In the genomic region with DNA sequence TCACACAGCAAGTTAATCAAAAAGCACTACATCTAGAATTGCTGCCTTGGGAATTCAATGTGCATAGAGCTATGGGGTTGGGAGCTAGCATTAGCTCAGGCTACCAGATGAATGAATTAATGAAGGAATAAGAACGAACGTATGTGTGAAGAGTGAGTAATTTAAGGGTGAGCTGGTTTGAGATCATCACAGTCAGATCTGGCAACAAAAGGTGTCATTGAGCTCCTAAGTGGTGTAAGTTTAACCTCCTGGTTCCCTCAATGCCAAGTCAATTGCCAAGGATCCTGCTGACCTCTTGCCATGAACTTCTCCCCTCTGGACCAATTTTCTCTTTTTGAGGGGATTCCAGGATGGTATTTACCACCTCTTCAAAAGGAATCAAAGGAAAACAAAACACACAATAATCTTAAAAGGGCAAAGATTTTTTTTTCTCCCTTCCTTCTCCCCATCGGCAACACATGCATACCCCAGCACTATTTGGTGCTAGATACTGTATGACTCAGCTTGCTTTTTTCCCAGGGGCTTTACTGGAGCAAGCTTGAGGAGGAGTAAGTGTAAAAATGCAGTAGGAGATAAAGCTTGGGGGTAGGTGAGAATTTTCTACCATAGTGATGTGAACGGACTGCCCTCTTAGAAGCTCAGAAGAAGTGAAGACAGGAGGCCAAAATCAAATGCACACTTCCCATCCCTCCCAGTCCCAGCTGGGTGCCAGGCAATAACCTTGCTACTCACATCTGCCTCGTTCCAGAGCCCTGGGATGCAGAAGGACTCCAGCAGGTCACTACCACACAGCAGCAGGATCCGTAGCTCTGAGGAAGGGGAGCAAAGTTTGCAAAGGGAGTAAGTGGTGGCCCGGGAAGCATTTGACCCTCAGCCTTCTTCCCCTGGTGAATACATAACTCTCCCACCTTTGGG, we compare ENCODE assay signal across 14 cellular contexts.
DNase-seq lines count a peak whose midpoint lies in the region; ATAC-seq and TF ChIP-seq lines count a peak whose summit lies in the region.
"Had no signal": no experiment of that assay in that cellular context is flagged by ENCODE, and none has a peak within 500 bp of the region (broad histone marks: within the 10 kb centered on the region; RNA-seq: fewer than 3 reads in every experiment).

No MANE protein-coding gene starts in this region.

- no peak for TF ChIP-seq CTCF in SK-N-SH (IDR thresholded peaks at IDR 0.05)

- H3K4me1 ChIP-seq in SK-N-SH (ENCODE audit: control insufficient read depth in 1 of 2, insufficient read depth in 2 of 2, low read depth in 1 of 2, low read length in 1 of 2) = peaks cover 21 to 24% of the 10 kb centered on the region in 2 experiments; a peak in 3 of 4 replicates
- H3K4me1 ChIP-seq in adipocyte (ENCODE audit: control insufficient read depth, insufficient read depth, low read length) = peaks cover 67% of the 10 kb centered on the region

- CTCF ChIA-PET in SK-N-SH (lab: Yijun Ruan, JAX) = interaction anchor here (0.6 to 1.1 kb wide), 4 partner anchors 11 to 345 kb away, joined by 3 read pairs; no protein-coding TSS in a partner anchor

- no peaks in the 10 kb centered on the region for H3K27me3 ChIP-seq in SK-N-SH (ENCODE audit: insufficient read depth)
- H3K27me3 ChIP-seq in adipocyte (replicated peaks; ENCODE audit: control insufficient read depth, insufficient read depth, low read length) = no peaks in the 10 kb centered on the region

- in situ Hi-C loops in ACHN (cut with HindIII; ENCODE audit: low pct_ligation_motif_present, low pct_unique_long_range_greater_than_20kb, low sequenced_read_pairs) = no loop called here

- WGBS in SK-N-SH (ENCODE audit: low lambda C conversion rate) = 78% methylated on average over 5 of the region's 7 CpGs

- POLR2A ChIA-PET in SK-N-SH (lab: Yijun Ruan, JAX) = interaction anchor here (1.5 kb wide), 1 partner anchor 10 kb away, joined by 3 read pairs; no protein-coding TSS in a partner anchor

- H3K9ac ChIP-seq in SK-N-SH (no peak overlapping the region), adipocyte (ENCODE audit: low read length) (peak overlapping the region; percentile 83)

- TF ChIP-seq RAD21 in SK-N-SH (IDR thresholded peaks at IDR 0.05; ENCODE audit: low read length) = no peak

- H3K9me3 ChIP-seq in SK-N-SH (no peaks in the 10 kb centered on the region), adipocyte (ENCODE audit: control insufficient read depth, low read length) (no peaks in the 10 kb centered on the region)

- no peaks in the 10 kb centered on the region for H4K20me1 ChIP-seq in SK-N-SH (ENCODE audit: insufficient read depth)

- H2AFZ ChIP-seq in SK-N-SH (ENCODE audit: low read depth) = no peak overlapping the region

- H3K36me3 ChIP-seq in SK-N-SH (replicated peaks in 1 of 2; ENCODE audit: control insufficient read depth in 1 of 2, insufficient read depth in 2 of 2, low read length in 1 of 2) (no peaks in the 10 kb centered on the region), adipocyte (ENCODE audit: control insufficient read depth, insufficient read depth, low read length, severe bottlenecking) (no peaks in the 10 kb centered on the region)

- DNase-seq in SK-N-SH (no peak), adipocyte (ENCODE audit: low read depth) (peak; percentile 42), iris pigment epithelial cell (ENCODE audit: low read depth) (peak; percentile 72), smooth muscle cell of the brain vasculature (ENCODE audit: low read depth, low spot score) (peak; percentile 57), ACHN (no peak)
- no peak for DNase-seq in stimulated activated CD4-positive, alpha-beta T cell treated with anti-CD3 and anti-CD28 coated beads, Interleukin-2, amount 100 ng/mL, for 24 hours
- DNase-seq: 8988T; activated B cell treated with CpG ODN at 0.5 μM for 24 hours; cerebellar nuclear complex; DND-41; NCI-H2171; stimulated activated CD4-positive, alpha-beta T cell treated with anti-CD3 and anti-CD28 coated beads, Interleukin-12 subunit alpha, Interleukin-12 subunit beta, amount 100 ng/mL, for 4 hours had no signal

- H3K27ac ChIP-seq in SK-N-SH (ENCODE audit: low read depth in 2 of 2, low read length in 1 of 2) = peak overlapping the region in 1 of 2 experiments; percentile 64; a peak in 1 of 4 replicates

- H3K79me2 ChIP-seq in SK-N-SH (ENCODE audit: insufficient read depth) = no peaks in the 10 kb centered on the region

- H3K4me3 ChIP-seq in SK-N-SH (ENCODE audit: low read depth in 2 of 2, low read length in 1 of 2) (no peak overlapping the region), adipocyte (ENCODE audit: low read length) (peak overlapping the region; percentile 17)

- TF ChIP-seq EP300 in SK-N-SH (IDR thresholded peaks at IDR 0.05; ENCODE audit: borderline replicate concordance in 1 of 2, low read depth in 1 of 2, low read length in 1 of 2) = no peak

- no peaks in the 10 kb centered on the region for H3K9me2 ChIP-seq in SK-N-SH

- H3F3A ChIP-seq in SK-N-SH (replicated peaks; ENCODE audit: insufficient read depth) = no peaks in the 10 kb centered on the region

- H3K4me2 ChIP-seq in SK-N-SH = 0 out of 2 replicates have a peak overlapping the region, but pooled peaks have one; percentile 30

- ATAC-seq in SK-N-SH treated with all-trans-retinoic acid at 6 μM for 48 hours (no peak), HG03521 (IDR thresholded peaks at IDR 0.05; ENCODE audit: unreplicated experiment) (no peak)

TF ChIP-seq in SK-N-SH, 30 proteins besides CTCF, POLR2A, EP300 and RAD21 (continues in another document):
- TF ChIP-seq NRF1 (IDR thresholded peaks at IDR 0.05; ENCODE audit: low read depth, low read length) = no peak
- TF ChIP-seq NFIC (IDR thresholded peaks at IDR 0.05; ENCODE audit: borderline replicate concordance) = no peak
- TF ChIP-seq FOXM1 (IDR thresholded peaks at IDR 0.05; ENCODE audit: low read depth) = no peak
- TF ChIP-seq GATA2 (CRISPR knock-in tag; IDR thresholded peaks at IDR 0.05) = no peak
- no peak for TF ChIP-seq ELF1 (IDR thresholded peaks at IDR 0.05)
- no peak for TF ChIP-seq CHD2 (IDR thresholded peaks at IDR 0.05; ENCODE audit: low read length, partially characterized antibody)
- no peak for TF ChIP-seq ZBTB33 (IDR thresholded peaks at IDR 0.05; ENCODE audit: borderline replicate concordance, low read depth)
- TF ChIP-seq TCF12 (IDR thresholded peaks at IDR 0.05) = no peak
- TF ChIP-seq EZH2phosphoT487 (IDR thresholded peaks at IDR 0.05; ENCODE audit: borderline replicate concordance, low read depth) = no peak
- no peak for TF ChIP-seq SMC3 (IDR thresholded peaks at IDR 0.05; ENCODE audit: low read depth, low read length)
- no peak for TF ChIP-seq RFX5 (IDR thresholded peaks at IDR 0.05; ENCODE audit: low read length)
- no peak for TF ChIP-seq TAF1 (IDR thresholded peaks at IDR 0.05; ENCODE audit: borderline replicate concordance, low read depth, low read length)
- no peak for TF ChIP-seq TEAD4 (IDR thresholded peaks at IDR 0.05; ENCODE audit: borderline replicate concordance, insufficient read depth)

TF ChIP-seq in SK-N-SH treated with all-trans-retinoic acid at 6 μM for 48 hours, 23 proteins besides CTCF, POLR2A, EP300 and RAD21 (continues in another document):
- TF ChIP-seq ZC3H10 (CRISPR knock-in tag; IDR thresholded peaks at IDR 0.05) (no peak), CSDC2 (CRISPR knock-in tag; IDR thresholded peaks at IDR 0.05) (no peak), ISL1 (CRISPR knock-in tag; IDR thresholded peaks at IDR 0.05) (no peak), TSHZ2 (CRISPR knock-in tag; IDR thresholded peaks at IDR 0.05) (no peak), GLIS3 (CRISPR knock-in tag; IDR thresholded peaks at IDR 0.05) (no peak), ARNTL (CRISPR knock-in tag; IDR thresholded peaks at IDR 0.05; ENCODE audit: borderline replicate concordance, low read depth) (no peak), ZNF70 (CRISPR knock-in tag; IDR thresholded peaks at IDR 0.05) (no peak)
- TF ChIP-seq, protein P1, sequence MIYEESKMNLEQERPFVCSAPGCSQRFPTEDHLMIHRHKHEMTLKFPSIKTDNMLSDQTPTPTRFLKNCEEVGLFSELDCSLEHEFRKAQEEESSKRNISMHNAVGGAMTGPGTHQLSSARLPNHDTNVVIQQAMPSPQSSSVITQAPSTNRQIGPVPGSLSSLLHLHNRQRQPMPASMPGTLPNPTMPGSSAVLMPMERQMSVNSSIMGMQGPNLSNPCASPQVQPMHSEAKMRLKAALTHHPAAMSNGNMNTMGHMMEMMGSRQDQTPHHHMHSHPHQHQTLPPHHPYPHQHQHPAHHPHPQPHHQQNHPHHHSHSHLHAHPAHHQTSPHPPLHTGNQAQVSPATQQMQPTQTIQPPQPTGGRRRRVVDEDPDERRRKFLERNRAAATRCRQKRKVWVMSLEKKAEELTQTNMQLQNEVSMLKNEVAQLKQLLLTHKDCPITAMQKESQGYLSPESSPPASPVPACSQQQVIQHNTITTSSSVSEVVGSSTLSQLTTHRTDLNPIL (CRISPR knock-in tag; IDR thresholded peaks at IDR 0.05; ENCODE audit: low read depth) = no peak

Comparison
In these comparisons a context has a peak if more than half of its experiments do, and no peak if none do; other contexts are left out.
1. DNase-seq: peak in adipocyte (single experiment), iris pigment epithelial cell (single experiment) and smooth muscle cell of the brain vasculature (single experiment); none in SK-N-SH (single experiment), stimulated activated CD4-positive, alpha-beta T cell treated with anti-CD3 and anti-CD28 coated beads, Interleukin-2, amount 100 ng/mL, for 24 hours (0 of 2) and ACHN (single experiment).